29 cellular contexts compared by ENCODE assay signal in genomic region chr7:84368122-84368521, GRCh38.
"Had no signal": no experiment of that assay in that cellular context is flagged by ENCODE, and none has a peak within 500 bp of the region (broad histone marks: within the 10 kb centered on the region; RNA-seq: fewer than 3 reads in every experiment).

No MANE protein-coding gene starts in this region.

- ATAC-seq: activated CD4-positive, CD25-positive, alpha-beta regulatory T cell treated with anti-CD3 and anti-CD28 coated beads, Interleukin-2, amount 50 U/mL, for 24 hours; activated CD8-positive, alpha-beta T cell treated with anti-CD3 and anti-CD28 coated beads for 36 hours; activated naive CD8-positive, alpha-beta T cell treated with anti-CD3 and anti-CD28 coated beads, Interleukin-2, amount 50 U/mL, for 24 hours; body of pancreas; effector memory CD8-positive, alpha-beta T cell; foreskin keratinocyte; gastrocnemius medialis; heart left ventricle had no signal

- DNase-seq: activated B cell treated with CpG ODN at 0.5 μM for 24 hours; activated CD4-positive, alpha-beta T cell treated with anti-CD3 and anti-CD28 coated beads for 48 hours; activated CD4-positive, alpha-beta T cell treated with anti-CD3 and anti-CD28 coated beads, Interleukin-2, amount 50 U/mL, for 1 hour; activated CD4-positive, alpha-beta T cell treated with anti-CD3 and anti-CD28 coated beads, Interleukin-2, amount 50 U/mL, for 48 hours; activated CD8-positive, alpha-beta memory T cell treated with anti-CD3 and anti-CD28 coated beads for 24 hours; activated CD8-positive, alpha-beta T cell treated with anti-CD3 and anti-CD28 coated beads for 36 hours; activated effector memory CD4-positive, alpha-beta T cell treated with anti-CD3 and anti-CD28 coated beads, Interleukin-2, amount 50 U/mL, for 16 hours; activated naive CD4-positive, alpha-beta T cell treated with anti-CD3 and anti-CD28 coated beads for 36 hours; activated naive CD8-positive, alpha-beta T cell treated with anti-CD3 and anti-CD28 coated beads for 36 hours; activated naive CD8-positive, alpha-beta T cell treated with anti-CD3 and anti-CD28 coated beads, Interleukin-2, amount 50 U/mL, for 24 hours; activated T-cell treated with anti-CD3 and anti-CD28 coated beads, Interleukin-2, amount 50 U/mL, for 48 hours; adrenal gland; amygdala; aorta; body of pancreas; caudate nucleus; cortex of kidney; dermis blood vessel endothelial cell; effector CD4-positive, alpha-beta T cell; effector memory CD8-positive, alpha-beta T cell; erythroblast; foreskin keratinocyte; gastrocnemius medialis; glutamatergic neuron; heart left ventricle; hypothalamus; T1000; WERI-Rb-1 had no signal
